ENCODE assay signal across 20 cellular contexts in genomic region chr12:121769297-121769830, GRCh38.
"Had no signal": no experiment of that assay in that cellular context is flagged by ENCODE, and none has a peak within 500 bp of the region (broad histone marks: within the 10 kb centered on the region; RNA-seq: fewer than 3 reads in every experiment).

No MANE protein-coding gene starts in this region.

- DNase-seq: activated CD4-positive, alpha-beta T cell treated with anti-CD3 and anti-CD28 coated beads, Interleukin-2, amount 50 U/mL, for 1 hour; activated CD4-positive, CD25-positive, alpha-beta regulatory T cell treated with anti-CD3 and anti-CD28 coated beads, Interleukin-2, amount 50 U/mL, for 72 hours; activated gamma-delta T cell treated with Interleukin-2 at 50 U/mL for 16 hours; activated T-cell treated with anti-CD3 and anti-CD28 coated beads for 4 hours; dermis blood vessel endothelial cell; effector memory CD4-positive, alpha-beta T cell; esophagus squamous epithelium; hippocampal formation; midbrain; nephron progenitor cell; occipital lobe; T1000; upper lobe of right lung had no signal

- H3K9me3 Mint-ChIP-seq: activated naive CD4-positive, alpha-beta T cell treated with anti-CD3 and anti-CD28 coated beads, Interleukin-2, amount 50 U/mL, for 72 hours; activated T-helper 1 cell treated with anti-CD3 and anti-CD28 coated beads, Interleukin-12 subunit alpha, Interleukin-12 subunit beta, Interleukin-2, Interleukin-4 antibody, amounts not matched to agents 30 ng/mL and 10 ng/mL and 1 ng/mL, durations not matched to agents 14 hours and 24 hours and 36 hours; nephron progenitor cell; stimulated activated naive CD8-positive, alpha-beta T cell treated with anti-CD3 and anti-CD28 coated beads, Interleukin-15, Interleukin-2, amounts not matched to agents 100 ng/mL and 50 ng/mL, for 24 hours had no signal

- H3K27me3 Mint-ChIP-seq: progenitor cell of endocrine pancreas; stimulated activated naive CD8-positive, alpha-beta T cell treated with anti-CD3 and anti-CD28 coated beads, Interleukin-15, Interleukin-2, amounts not matched to agents 100 ng/mL and 50 ng/mL, for 24 hours had no signal

- H3K4me3 Mint-ChIP-seq: activated T-helper 1 cell treated with anti-CD3 and anti-CD28 coated beads, Interleukin-12 subunit alpha, Interleukin-12 subunit beta, Interleukin-2, Interleukin-4 antibody, amounts not matched to agents 30 ng/mL and 10 ng/mL and 1 ng/mL, durations not matched to agents 14 hours and 24 hours and 36 hours; nephron progenitor cell; stimulated activated naive CD8-positive, alpha-beta T cell treated with anti-CD3 and anti-CD28 coated beads, Interleukin-15, Interleukin-2, amounts not matched to agents 100 ng/mL and 50 ng/mL, for 24 hours had no signal

- H3K27ac Mint-ChIP-seq: activated T-helper 1 cell treated with anti-CD3 and anti-CD28 coated beads, Interleukin-12 subunit alpha, Interleukin-12 subunit beta, Interleukin-2, Interleukin-4 antibody, amounts not matched to agents 30 ng/mL and 10 ng/mL and 1 ng/mL, durations not matched to agents 14 hours and 24 hours and 36 hours; nephron progenitor cell; progenitor cell of endocrine pancreas; stimulated activated naive CD8-positive, alpha-beta T cell treated with anti-CD3 and anti-CD28 coated beads, Interleukin-15, Interleukin-2, amounts not matched to agents 100 ng/mL and 50 ng/mL, for 24 hours had no signal

- H3K4me3 ChIP-seq: adrenal gland, esophagus squamous epithelium, lung, skin epidermis, upper lobe of right lung had no signal

- H3K9me3 ChIP-seq: adrenal gland, esophagus squamous epithelium, upper lobe of right lung had no signal

- H3K27me3 ChIP-seq: adrenal gland, esophagus squamous epithelium, upper lobe of right lung had no signal

- ATAC-seq: activated naive CD4-positive, alpha-beta T cell treated with anti-CD3 and anti-CD28 coated beads, Interleukin-2, amount 50 U/mL, for 72 hours; upper lobe of right lung had no signal

- H3K4me1 ChIP-seq: upper lobe of right lung had no signal

- H3K27ac ChIP-seq: esophagus squamous epithelium, skin epidermis, upper lobe of right lung had no signal

- H3K36me3 Mint-ChIP-seq: activated naive CD4-positive, alpha-beta T cell treated with anti-CD3 and anti-CD28 coated beads, Interleukin-2, amount 50 U/mL, for 72 hours had no signal

- H3K36me3 ChIP-seq: adrenal gland, esophagus squamous epithelium, upper lobe of right lung had no signal
